Comparison of ENCODE assay signal across 1 cellular context in genomic region chr14:23141706-23142467, GRCh38.
TF ChIP-seq lines count a peak whose summit lies in the region.

No MANE protein-coding gene starts in this region.

TF ChIP-seq in IMR-90, 13 proteins besides CTCF, POLR2A, EP300 and RAD21 (continued from another document):
- TF ChIP-seq USF2 (IDR thresholded peaks at IDR 0.05; ENCODE audit: low read depth, low read length) (no peak), BHLHE40 (IDR thresholded peaks at IDR 0.05; ENCODE audit: low read depth, low read length) (no peak), NFE2L2 (IDR thresholded peaks at IDR 0.05; ENCODE audit: low read depth, low read length) (no peak), MXI1 (IDR thresholded peaks at IDR 0.05; ENCODE audit: borderline replicate concordance, low read depth, low read length) (no peak), SMC3 (IDR thresholded peaks at IDR 0.05; ENCODE audit: low read depth, low read length) (no peak), CEBPB (IDR thresholded peaks at IDR 0.05; ENCODE audit: low read depth, low read length) (no peak), MAZ (IDR thresholded peaks at IDR 0.05; ENCODE audit: borderline replicate concordance, low read depth, low read length) (no peak), MAFK (IDR thresholded peaks at IDR 0.05; ENCODE audit: low read depth, low read length) (no peak), RFX5 (IDR thresholded peaks at IDR 0.05; ENCODE audit: low read depth, low read length) (no peak), CHD1 (IDR thresholded peaks at IDR 0.05; ENCODE audit: low read depth, low read length) (no peak)
